8 cellular contexts compared by ENCODE assay signal in genomic region chr2:214410918-214411554, GRCh38. TPM values are rescaled to one million over a fixed set of nuclear protein-coding genes. Genes with fewer than 3 reads are reported as not detected.
DNase-seq lines count a peak whose midpoint lies in the region; ATAC-seq and TF ChIP-seq lines count a peak whose summit lies in the region.

VWC2L (plus strand) TSS chr2:214411054; CDS start chr2:214414194, 3,140 bp downstream.

- peak; percentile 3 for DNase-seq in GM12864 (ENCODE audit: low read depth)
- peak; percentile 78 for DNase-seq in NCI-H774 (lab: John Stamatoyannopoulos, UW)
- DNase-seq in amniotic stem cell (lab: John Stamatoyannopoulos, UW) = peak; percentile 60
- peak; percentile 31 for DNase-seq in hepatic stellate cell (ENCODE audit: low spot score)
- DNase-seq in sciatic nerve (ENCODE audit: low spot score) = peak; percentile 82
- no peak for DNase-seq in coronary artery (ENCODE audit: low spot score)

- TF ChIP-seq CTCF in GM12864 (IDR thresholded peaks at IDR 0.05; ENCODE audit: low read depth, low read length, missing control alignments) = no peak
- TF ChIP-seq CTCF in coronary artery (IDR thresholded peaks at IDR 0.05) = no peak

- H3K27ac ChIP-seq in coronary artery = no peak within 1 kb of the TSS

- intact Hi-C loops in sciatic nerve (cut with DNase I) = no loop called here

- no peak within 1 kb of the TSS for H3K4me3 ChIP-seq in GM12864 (ENCODE audit: low read depth, low read length)
- H3K4me3 ChIP-seq in coronary artery = no peak within 1 kb of the TSS

- ATAC-seq in HG03103 (IDR thresholded peaks at IDR 0.05; ENCODE audit: low read depth, unreplicated experiment) (peak; percentile 68), sciatic nerve (peak; percentile 64), HG03460 (IDR thresholded peaks at IDR 0.05; ENCODE audit: unreplicated experiment) (no peak)

RNA-seq across cellular contexts. Expression of gene VWC2L, which starts in this region (rescaled TPM):
- total RNA-seq in sciatic nerve = not detected

Comparison
In these comparisons a context has a peak if more than half of its experiments do, and no peak if none do; other contexts are left out.
1. Peak in DNase-seq and ATAC-seq in sciatic nerve; RNA of the gene not detected or under 1 TPM.